Comparison of ENCODE assay signal across 1 cellular context in genomic region chr17:45324336-45324735, GRCh38.
TF ChIP-seq lines count a peak whose summit lies in the region.

No MANE protein-coding gene starts in this region.

TF ChIP-seq in K562, 482 proteins besides CTCF, POLR2A, EP300 and RAD21:
- TF ChIP-seq BRD9 (IDR thresholded peaks at IDR 0.05; ENCODE audit: low read depth, partially characterized antibody) (no peak), PATZ1 (CRISPR knock-in tag; IDR thresholded peaks at IDR 0.05; ENCODE audit: borderline replicate concordance) (no peak), RBM34 (IDR thresholded peaks at IDR 0.05; ENCODE audit: borderline replicate concordance, insufficient read depth, low read length) (no peak), E2F5 (CRISPR knock-in tag; IDR thresholded peaks at IDR 0.05) (no peak), THAP7 (CRISPR knock-in tag; IDR thresholded peaks at IDR 0.05) (no peak), FOXO4 (CRISPR knock-in tag; IDR thresholded peaks at IDR 0.05) (no peak), ZNF431 (CRISPR knock-in tag; IDR thresholded peaks at IDR 0.05) (no peak), ARID1B (IDR thresholded peaks at IDR 0.05) (0 out of 2 replicates have a peak, but pooled peaks have one; percentile 16), BDP1 (IDR thresholded peaks at IDR 0.05; ENCODE audit: insufficient read depth, insufficient read length) (no peak), L3MBTL2 (IDR thresholded peaks at IDR 0.05) (no peak), ZNF184 (CRISPR knock-in tag; IDR thresholded peaks at IDR 0.05) (no peak), PBX2 (CRISPR knock-in tag; IDR thresholded peaks at IDR 0.05; ENCODE audit: low read depth) (no peak), PBX2 (tag; conservative IDR thresholded peaks at IDR 0.05; ENCODE audit: low read depth) (peak; percentile 42; the same call in 1 of the 2 replicates), PKNOX1 (IDR thresholded peaks at IDR 0.05) (peak; percentile 67), ZNF561 (CRISPR knock-in tag; conservative IDR thresholded peaks at IDR 0.05) (no peak), CBFA2T2 (conservative IDR thresholded peaks at IDR 0.05) (0 out of 2 replicates have a peak, but pooled peaks have one; percentile 25), PHF8 (IDR thresholded peaks at IDR 0.05; ENCODE audit: borderline replicate concordance, low read length) (no peak), SMC3 (conservative IDR thresholded peaks at IDR 0.05; ENCODE audit: insufficient read depth, low read depth, low read length) (no peak), ZNF589 (CRISPR knock-in tag; IDR thresholded peaks at IDR 0.05; ENCODE audit: low read depth) (no peak), CBFB (CRISPR knock-in tag; IDR thresholded peaks at IDR 0.05) (no peak), ZNF224 (CRISPR knock-in tag; IDR thresholded peaks at IDR 0.05) (no peak), FOXP4 (CRISPR knock-in tag; IDR thresholded peaks at IDR 0.05; ENCODE audit: borderline replicate concordance) (no peak), MEIS2 (IDR thresholded peaks at IDR 0.05; ENCODE audit: partially characterized antibody) (peak; percentile 56), KLF10 (CRISPR knock-in tag; IDR thresholded peaks at IDR 0.05) (no peak), TEAD4 (IDR thresholded peaks at IDR 0.05; ENCODE audit: low read length) (0 out of 2 replicates have a peak, but pooled peaks have one; percentile 22), TEAD4 (CRISPR knock-in tag; IDR thresholded peaks at IDR 0.05; ENCODE audit: borderline replicate concordance) (no peak), SRSF3 (IDR thresholded peaks at IDR 0.05; ENCODE audit: insufficient read depth, low read length) (no peak), ESRRB (CRISPR knock-in tag; IDR thresholded peaks at IDR 0.05; ENCODE audit: borderline replicate concordance) (no peak), CBFA2T3 (IDR thresholded peaks at IDR 0.05) (peak; percentile 60), FOS (IDR thresholded peaks at IDR 0.05; ENCODE audit: extremely low read depth, insufficient read length) (no peak), ZNF584 (CRISPR knock-in tag; IDR thresholded peaks at IDR 0.05; ENCODE audit: low read depth) (no peak)
